Comparison of ENCODE assay signal across 27 cellular contexts in genomic region chr11:74316772-74317505, GRCh38. TPM values are rescaled to one million over a fixed set of nuclear protein-coding genes. Genes with fewer than 3 reads are reported as not detected.
A peak's percentile ranks its signal among the peaks of the same experiment; 100 is the strongest.
DNase-seq lines count a peak whose midpoint lies in the region; ATAC-seq, FAIRE-seq and TF ChIP-seq lines count a peak whose summit lies in the region.
"Had no signal": no experiment of that assay in that cellular context is flagged by ENCODE, and none has a peak within 500 bp of the region (broad histone marks: within the 10 kb centered on the region; RNA-seq: fewer than 3 reads in every experiment).

No MANE protein-coding gene starts in this region.

- peak in 1 of 2 experiments; percentile 37 for DNase-seq in A549 (ENCODE audit: low read depth in 1 of 2, low spot score in 1 of 2)
- DNase-seq in astrocyte of the hippocampus (ENCODE audit: low read depth, low spot score) = peak; percentile 49
- peak; percentile 76 for DNase-seq in fibroblast of the aortic adventitia (ENCODE audit: low read depth)
- DNase-seq in SKM-1 (lab: John Stamatoyannopoulos, UW; ENCODE audit: unreplicated experiment) = no peak
- DNase-seq: activated CD8-positive, alpha-beta T cell treated with anti-CD3 and anti-CD28 coated beads, Interleukin-2, amount 10 ng/mL, durations not matched to agents 7 days and 5 days; activated effector memory CD4-positive, alpha-beta T cell treated with anti-CD3 and anti-CD28 coated beads, Interleukin-2, amount 50 U/mL, for 16 hours; activated naive CD8-positive, alpha-beta T cell treated with anti-CD3 and anti-CD28 coated beads, Interleukin-2, amount 10 ng/mL, durations not matched to agents 7 days and 5 days; esophagus squamous epithelium; glutamatergic neuron; GOT3; kidney glomerular epithelial cell; NCI-H1105; NCI-H2081; NCI-H345; NCI-H748 treated with DMSO at 0.1 percent for 48 hours; RPMI8226; sigmoid colon; stimulated activated naive CD8-positive, alpha-beta T cell treated with anti-CD3 and anti-CD28 coated beads, Interleukin-15, amount 100 ng/mL, for 72 hours; trophoblast cell had no signal

- CTCF ChIA-PET in A549 (lab: Yijun Ruan, JAX) = interaction anchor here (0.7 to 2.5 kb wide), 4 partner anchors 8 to 61 kb away, joined by 3 to 6 read pairs (median 4); no protein-coding TSS in a partner anchor
- CTCF ChIA-PET in HEK293 (lab: Yijun Ruan, JAX) = no interaction called here

- H3K36me3 ChIP-seq in HEK293 (ENCODE audit: control insufficient read depth in 2 of 2, insufficient read depth in 1 of 2, low read length in 2 of 2) = no peaks in the 10 kb centered on the region
- H3K36me3 ChIP-seq: BLaER1, esophagus squamous epithelium, neural progenitor cell, prostate gland, sigmoid colon had no signal

- H3K9me3 ChIP-seq in A549 = peaks cover 45% of the 10 kb centered on the region
- H3K9me3 ChIP-seq in HEK293 (ENCODE audit: control insufficient read depth, insufficient read depth, low read depth, low read length) = no peaks in the 10 kb centered on the region
- H3K9me3 ChIP-seq: prostate gland had no signal

- peak overlapping the region; percentile 81 to 89; a peak in 5 of 6 replicates for H3K27ac ChIP-seq in A549
- no peak overlapping the region for H3K27ac ChIP-seq in HEK293 (ENCODE audit: extremely low read depth, low read depth, low read length)
- H3K27ac ChIP-seq: BLaER1, coronary artery, esophagus squamous epithelium, neural progenitor cell, prostate gland, sigmoid colon had no signal

- no peak for ATAC-seq in A549
- no peak for ATAC-seq in HG02973 (IDR thresholded peaks at IDR 0.05; ENCODE audit: unreplicated experiment)
- ATAC-seq in GM21619 (IDR thresholded peaks at IDR 0.05; ENCODE audit: unreplicated experiment) = no peak
- no peak for ATAC-seq in GM19351 (IDR thresholded peaks at IDR 0.05; ENCODE audit: unreplicated experiment)
- ATAC-seq: activated CD8-positive, alpha-beta T cell treated with anti-CD3 and anti-CD28 coated beads, Interleukin-2, amount 10 ng/mL, durations not matched to agents 7 days and 5 days; stimulated activated naive CD8-positive, alpha-beta T cell treated with anti-CD3 and anti-CD28 coated beads, Interleukin-15, amount 100 ng/mL, for 72 hours had no signal

- no peak for TF ChIP-seq EP300 in A549 (IDR thresholded peaks at IDR 0.05)

- FAIRE-seq in A549 (lab: Jason Lieb, UNC) = no peak

- H3K4me1 ChIP-seq in A549 = peaks cover 32% of the 10 kb centered on the region
- H3K4me1 ChIP-seq in HEK293 (ENCODE audit: control insufficient read depth, insufficient read depth, low read length) = no peaks in the 10 kb centered on the region
- H3K4me1 ChIP-seq: BLaER1, neural progenitor cell, prostate gland had no signal

- TF ChIP-seq RAD21 in A549 (conservative IDR thresholded peaks at IDR 0.05 in 1 of 2, IDR thresholded peaks at IDR 0.05 in 1 of 2) = no peak

- H3K4me2 ChIP-seq in A549 = no peak overlapping the region
- H3K4me2 ChIP-seq: BLaER1, neural progenitor cell had no signal

- no peak for TF ChIP-seq POLR2A in A549 (IDR thresholded peaks at IDR 0.05; ENCODE audit: low read length)

- TF ChIP-seq CTCF in A549 (IDR thresholded peaks at IDR 0.05) = no peak
- TF ChIP-seq CTCF in HEK293 (tag by site-specific recombination; IDR thresholded peaks at IDR 0.05) = no peak
- no peak for TF ChIP-seq CTCF in fibroblast of the aortic adventitia (IDR thresholded peaks at IDR 0.05; ENCODE audit: insufficient read depth, low read length)

- POLR2A ChIA-PET in A549 (lab: Yijun Ruan, JAX) = no interaction called here
- POLR2A ChIA-PET in HEK293 (lab: Yijun Ruan, JAX) = no interaction called here

- no peak overlapping the region for H3K4me3 ChIP-seq in A549
- H3K4me3 ChIP-seq in HEK293 (ENCODE audit: low read depth, low read length) = no peak overlapping the region
- H3K4me3 ChIP-seq in fibroblast of the aortic adventitia (ENCODE audit: low read depth, low read length) = no peak overlapping the region
- H3K4me3 ChIP-seq: BLaER1, coronary artery, esophagus squamous epithelium, neural progenitor cell, prostate gland, sigmoid colon had no signal

TF ChIP-seq in A549, 52 proteins besides CTCF, POLR2A, EP300 and RAD21 (continues in another document):
- TF ChIP-seq FOSB (CRISPR knock-in tag; IDR thresholded peaks at IDR 0.05) = no peak
- TF ChIP-seq HOXA7 (CRISPR knock-in tag; IDR thresholded peaks at IDR 0.05) = no peak
- TF ChIP-seq PBX3 (IDR thresholded peaks at IDR 0.05) = no peak
- no peak for TF ChIP-seq EHMT2 (IDR thresholded peaks at IDR 0.05; ENCODE audit: low read depth)
- TF ChIP-seq BCL3 (IDR thresholded peaks at IDR 0.05) = no peak
- TF ChIP-seq, protein P1, sequence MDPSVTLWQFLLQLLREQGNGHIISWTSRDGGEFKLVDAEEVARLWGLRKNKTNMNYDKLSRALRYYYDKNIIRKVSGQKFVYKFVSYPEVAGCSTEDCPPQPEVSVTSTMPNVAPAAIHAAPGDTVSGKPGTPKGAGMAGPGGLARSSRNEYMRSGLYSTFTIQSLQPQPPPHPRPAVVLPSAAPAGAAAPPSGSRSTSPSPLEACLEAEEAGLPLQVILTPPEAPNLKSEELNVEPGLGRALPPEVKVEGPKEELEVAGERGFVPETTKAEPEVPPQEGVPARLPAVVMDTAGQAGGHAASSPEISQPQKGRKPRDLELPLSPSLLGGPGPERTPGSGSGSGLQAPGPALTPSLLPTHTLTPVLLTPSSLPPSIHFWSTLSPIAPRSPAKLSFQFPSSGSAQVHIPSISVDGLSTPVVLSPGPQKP (IDR thresholded peaks at IDR 0.05; ENCODE audit: low read depth, low read length) = no peak
- no peak for TF ChIP-seq MYC (IDR thresholded peaks at IDR 0.05; ENCODE audit: borderline replicate concordance, low read length)
- TF ChIP-seq CBX8 (IDR thresholded peaks at IDR 0.05) = no peak

TF ChIP-seq in HEK293, 187 proteins besides CTCF, POLR2A, EP300 and RAD21:
- TF ChIP-seq, protein P2, sequence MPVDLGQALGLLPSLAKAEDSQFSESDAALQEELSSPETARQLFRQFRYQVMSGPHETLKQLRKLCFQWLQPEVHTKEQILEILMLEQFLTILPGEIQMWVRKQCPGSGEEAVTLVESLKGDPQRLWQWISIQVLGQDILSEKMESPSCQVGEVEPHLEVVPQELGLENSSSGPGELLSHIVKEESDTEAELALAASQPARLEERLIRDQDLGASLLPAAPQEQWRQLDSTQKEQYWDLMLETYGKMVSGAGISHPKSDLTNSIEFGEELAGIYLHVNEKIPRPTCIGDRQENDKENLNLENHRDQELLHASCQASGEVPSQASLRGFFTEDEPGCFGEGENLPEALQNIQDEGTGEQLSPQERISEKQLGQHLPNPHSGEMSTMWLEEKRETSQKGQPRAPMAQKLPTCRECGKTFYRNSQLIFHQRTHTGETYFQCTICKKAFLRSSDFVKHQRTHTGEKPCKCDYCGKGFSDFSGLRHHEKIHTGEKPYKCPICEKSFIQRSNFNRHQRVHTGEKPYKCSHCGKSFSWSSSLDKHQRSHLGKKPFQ (tag by site-specific recombination; IDR thresholded peaks at IDR 0.05) = no peak
- TF ChIP-seq ATF2 (tag by site-specific recombination; IDR thresholded peaks at IDR 0.05; ENCODE audit: low read depth) = no peak
- TF ChIP-seq SETDB1 (IDR thresholded peaks at IDR 0.05; ENCODE audit: insufficient read length, low read length) = peak; percentile 63

RNA-seq across cellular contexts. Expression of gene P4HA3, which starts 5.5 kb away (rescaled TPM):
- polyA plus RNA-seq in A549 (2011; rRNA removed) = 50.4 and 58.5 TPM in 2 replicates
- 24.8 and 28.3 TPM in 2 replicates for polyA plus RNA-seq in A549 (2012; cell fraction: cytosol; rRNA removed)
- polyA plus RNA-seq in A549 (2012; cell fraction: nucleus; rRNA removed) = 31.4 and 44.4 TPM in 2 replicates
- polyA plus RNA-seq in A549 (2017; fragmentation: RNase III; extraction: RNeasy Plus Mini Kit Qiagen cat#74134 plus additional on column Dnase treatment) = 32.3 to 53.1 TPM (median 48.1 TPM) in 3 replicates
- polyA minus RNA-seq in A549 (2011; rRNA and poly(A)+ RNA removed) = 24.5 and 33.6 TPM in 2 replicates
- total RNA-seq in fibroblast of the aortic adventitia (ENCODE audit: low replicate concordance) = 1.9 and 4.4 TPM in 2 replicates
- total RNA-seq: activated CD8-positive, alpha-beta T cell treated with anti-CD3 and anti-CD28 coated beads, Interleukin-2, amount 10 ng/mL, durations not matched to agents 7 days and 5 days; activated naive CD8-positive, alpha-beta T cell treated with anti-CD3 and anti-CD28 coated beads, Interleukin-2, amount 10 ng/mL, durations not matched to agents 7 days and 5 days had no signal
